Comparison of ENCODE assay signal across 1 cellular context in the genomic region with DNA sequence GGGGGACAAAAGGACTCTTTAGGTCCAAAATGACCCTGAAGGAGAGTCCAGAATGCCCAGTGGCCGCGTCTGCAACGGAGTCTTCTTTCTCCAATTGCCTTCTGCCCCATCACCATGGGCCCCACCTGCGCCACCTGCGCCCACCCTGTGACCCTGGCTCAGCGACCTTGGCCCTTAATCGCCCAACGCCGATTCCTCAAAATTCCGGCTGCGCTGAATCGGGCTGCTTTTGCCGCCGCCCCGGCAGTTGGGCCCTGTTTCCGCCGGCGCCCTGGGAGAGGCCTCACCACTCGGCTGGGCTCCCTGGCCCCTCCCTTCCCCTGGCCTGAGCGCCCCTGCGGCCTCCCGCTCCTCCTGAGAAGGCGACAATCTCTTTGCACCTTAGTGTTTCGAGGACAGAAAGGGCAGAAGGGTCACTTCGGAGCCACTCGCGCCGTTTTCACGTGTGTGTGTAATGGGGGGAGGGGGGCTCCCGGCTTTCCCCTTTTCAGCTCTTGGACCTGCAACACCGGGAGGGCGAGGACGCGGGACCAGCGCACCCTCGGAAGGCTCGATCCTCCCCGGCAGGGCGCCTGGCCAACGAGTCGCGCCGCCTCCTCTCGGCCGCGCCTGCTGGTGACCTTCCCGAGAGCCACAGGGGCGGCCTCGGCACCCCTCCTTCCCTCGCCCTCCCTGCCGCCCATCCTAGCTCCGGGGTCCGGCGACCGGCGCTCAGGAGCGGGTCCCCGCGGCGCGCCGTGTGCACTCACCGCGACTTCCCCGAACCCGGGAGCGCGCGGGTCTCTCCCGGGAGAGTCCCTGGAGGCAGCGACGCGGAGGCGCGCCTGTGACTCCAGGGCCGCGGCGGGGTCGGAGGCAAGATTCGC.
A peak's percentile ranks its signal among the peaks of the same experiment; 100 is the strongest.
TF ChIP-seq lines count a peak whose summit lies in the region.

No MANE protein-coding gene starts in this region.

TF ChIP-seq in H1, 55 proteins besides CTCF, POLR2A, EP300 and RAD21:
- TF ChIP-seq CTBP2 (IDR thresholded peaks at IDR 0.05; ENCODE audit: borderline replicate concordance, insufficient read depth, insufficient read length, low read length): peak; percentile 66
- TF ChIP-seq, protein P1, sequence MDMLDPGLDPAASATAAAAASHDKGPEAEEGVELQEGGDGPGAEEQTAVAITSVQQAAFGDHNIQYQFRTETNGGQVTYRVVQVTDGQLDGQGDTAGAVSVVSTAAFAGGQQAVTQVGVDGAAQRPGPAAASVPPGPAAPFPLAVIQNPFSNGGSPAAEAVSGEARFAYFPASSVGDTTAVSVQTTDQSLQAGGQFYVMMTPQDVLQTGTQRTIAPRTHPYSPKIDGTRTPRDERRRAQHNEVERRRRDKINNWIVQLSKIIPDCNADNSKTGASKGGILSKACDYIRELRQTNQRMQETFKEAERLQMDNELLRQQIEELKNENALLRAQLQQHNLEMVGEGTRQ (IDR thresholded peaks at IDR 0.05; ENCODE audit: low read length): no peak
- no peak for TF ChIP-seq TAF1 (IDR thresholded peaks at IDR 0.05; ENCODE audit: low read depth, low read length)
- TF ChIP-seq KDM4A (IDR thresholded peaks at IDR 0.05; ENCODE audit: low read depth, low read length, severe bottlenecking): peak; percentile 17
- TF ChIP-seq SP2 (IDR thresholded peaks at IDR 0.05; ENCODE audit: low read length): no peak
- TF ChIP-seq HDAC6 (IDR thresholded peaks at IDR 0.05; ENCODE audit: low read depth, low read length): no peak
- TF ChIP-seq SAP30 (IDR thresholded peaks at IDR 0.05; ENCODE audit: insufficient read depth, insufficient replicate concordance, low read length): no peak
- TF ChIP-seq, protein P2, sequence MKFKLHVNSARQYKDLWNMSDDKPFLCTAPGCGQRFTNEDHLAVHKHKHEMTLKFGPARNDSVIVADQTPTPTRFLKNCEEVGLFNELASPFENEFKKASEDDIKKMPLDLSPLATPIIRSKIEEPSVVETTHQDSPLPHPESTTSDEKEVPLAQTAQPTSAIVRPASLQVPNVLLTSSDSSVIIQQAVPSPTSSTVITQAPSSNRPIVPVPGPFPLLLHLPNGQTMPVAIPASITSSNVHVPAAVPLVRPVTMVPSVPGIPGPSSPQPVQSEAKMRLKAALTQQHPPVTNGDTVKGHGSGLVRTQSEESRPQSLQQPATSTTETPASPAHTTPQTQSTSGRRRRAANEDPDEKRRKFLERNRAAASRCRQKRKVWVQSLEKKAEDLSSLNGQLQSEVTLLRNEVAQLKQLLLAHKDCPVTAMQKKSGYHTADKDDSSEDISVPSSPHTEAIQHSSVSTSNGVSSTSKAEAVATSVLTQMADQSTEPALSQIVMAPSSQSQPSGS (IDR thresholded peaks at IDR 0.05; ENCODE audit: low read length): no peak
- TF ChIP-seq RNF2 (IDR thresholded peaks at IDR 0.05; ENCODE audit: borderline replicate concordance, low read depth, low read length, missing control alignments, poor library complexity, severe bottlenecking): peak; percentile 20
- TF ChIP-seq GABPA (IDR thresholded peaks at IDR 0.05; ENCODE audit: borderline replicate concordance, insufficient read depth, low read length): no peak
- TF ChIP-seq EZH2 (IDR thresholded peaks at IDR 0.05; ENCODE audit: low read depth, low read length, severe bottlenecking): no peak
- TF ChIP-seq, protein P3, sequence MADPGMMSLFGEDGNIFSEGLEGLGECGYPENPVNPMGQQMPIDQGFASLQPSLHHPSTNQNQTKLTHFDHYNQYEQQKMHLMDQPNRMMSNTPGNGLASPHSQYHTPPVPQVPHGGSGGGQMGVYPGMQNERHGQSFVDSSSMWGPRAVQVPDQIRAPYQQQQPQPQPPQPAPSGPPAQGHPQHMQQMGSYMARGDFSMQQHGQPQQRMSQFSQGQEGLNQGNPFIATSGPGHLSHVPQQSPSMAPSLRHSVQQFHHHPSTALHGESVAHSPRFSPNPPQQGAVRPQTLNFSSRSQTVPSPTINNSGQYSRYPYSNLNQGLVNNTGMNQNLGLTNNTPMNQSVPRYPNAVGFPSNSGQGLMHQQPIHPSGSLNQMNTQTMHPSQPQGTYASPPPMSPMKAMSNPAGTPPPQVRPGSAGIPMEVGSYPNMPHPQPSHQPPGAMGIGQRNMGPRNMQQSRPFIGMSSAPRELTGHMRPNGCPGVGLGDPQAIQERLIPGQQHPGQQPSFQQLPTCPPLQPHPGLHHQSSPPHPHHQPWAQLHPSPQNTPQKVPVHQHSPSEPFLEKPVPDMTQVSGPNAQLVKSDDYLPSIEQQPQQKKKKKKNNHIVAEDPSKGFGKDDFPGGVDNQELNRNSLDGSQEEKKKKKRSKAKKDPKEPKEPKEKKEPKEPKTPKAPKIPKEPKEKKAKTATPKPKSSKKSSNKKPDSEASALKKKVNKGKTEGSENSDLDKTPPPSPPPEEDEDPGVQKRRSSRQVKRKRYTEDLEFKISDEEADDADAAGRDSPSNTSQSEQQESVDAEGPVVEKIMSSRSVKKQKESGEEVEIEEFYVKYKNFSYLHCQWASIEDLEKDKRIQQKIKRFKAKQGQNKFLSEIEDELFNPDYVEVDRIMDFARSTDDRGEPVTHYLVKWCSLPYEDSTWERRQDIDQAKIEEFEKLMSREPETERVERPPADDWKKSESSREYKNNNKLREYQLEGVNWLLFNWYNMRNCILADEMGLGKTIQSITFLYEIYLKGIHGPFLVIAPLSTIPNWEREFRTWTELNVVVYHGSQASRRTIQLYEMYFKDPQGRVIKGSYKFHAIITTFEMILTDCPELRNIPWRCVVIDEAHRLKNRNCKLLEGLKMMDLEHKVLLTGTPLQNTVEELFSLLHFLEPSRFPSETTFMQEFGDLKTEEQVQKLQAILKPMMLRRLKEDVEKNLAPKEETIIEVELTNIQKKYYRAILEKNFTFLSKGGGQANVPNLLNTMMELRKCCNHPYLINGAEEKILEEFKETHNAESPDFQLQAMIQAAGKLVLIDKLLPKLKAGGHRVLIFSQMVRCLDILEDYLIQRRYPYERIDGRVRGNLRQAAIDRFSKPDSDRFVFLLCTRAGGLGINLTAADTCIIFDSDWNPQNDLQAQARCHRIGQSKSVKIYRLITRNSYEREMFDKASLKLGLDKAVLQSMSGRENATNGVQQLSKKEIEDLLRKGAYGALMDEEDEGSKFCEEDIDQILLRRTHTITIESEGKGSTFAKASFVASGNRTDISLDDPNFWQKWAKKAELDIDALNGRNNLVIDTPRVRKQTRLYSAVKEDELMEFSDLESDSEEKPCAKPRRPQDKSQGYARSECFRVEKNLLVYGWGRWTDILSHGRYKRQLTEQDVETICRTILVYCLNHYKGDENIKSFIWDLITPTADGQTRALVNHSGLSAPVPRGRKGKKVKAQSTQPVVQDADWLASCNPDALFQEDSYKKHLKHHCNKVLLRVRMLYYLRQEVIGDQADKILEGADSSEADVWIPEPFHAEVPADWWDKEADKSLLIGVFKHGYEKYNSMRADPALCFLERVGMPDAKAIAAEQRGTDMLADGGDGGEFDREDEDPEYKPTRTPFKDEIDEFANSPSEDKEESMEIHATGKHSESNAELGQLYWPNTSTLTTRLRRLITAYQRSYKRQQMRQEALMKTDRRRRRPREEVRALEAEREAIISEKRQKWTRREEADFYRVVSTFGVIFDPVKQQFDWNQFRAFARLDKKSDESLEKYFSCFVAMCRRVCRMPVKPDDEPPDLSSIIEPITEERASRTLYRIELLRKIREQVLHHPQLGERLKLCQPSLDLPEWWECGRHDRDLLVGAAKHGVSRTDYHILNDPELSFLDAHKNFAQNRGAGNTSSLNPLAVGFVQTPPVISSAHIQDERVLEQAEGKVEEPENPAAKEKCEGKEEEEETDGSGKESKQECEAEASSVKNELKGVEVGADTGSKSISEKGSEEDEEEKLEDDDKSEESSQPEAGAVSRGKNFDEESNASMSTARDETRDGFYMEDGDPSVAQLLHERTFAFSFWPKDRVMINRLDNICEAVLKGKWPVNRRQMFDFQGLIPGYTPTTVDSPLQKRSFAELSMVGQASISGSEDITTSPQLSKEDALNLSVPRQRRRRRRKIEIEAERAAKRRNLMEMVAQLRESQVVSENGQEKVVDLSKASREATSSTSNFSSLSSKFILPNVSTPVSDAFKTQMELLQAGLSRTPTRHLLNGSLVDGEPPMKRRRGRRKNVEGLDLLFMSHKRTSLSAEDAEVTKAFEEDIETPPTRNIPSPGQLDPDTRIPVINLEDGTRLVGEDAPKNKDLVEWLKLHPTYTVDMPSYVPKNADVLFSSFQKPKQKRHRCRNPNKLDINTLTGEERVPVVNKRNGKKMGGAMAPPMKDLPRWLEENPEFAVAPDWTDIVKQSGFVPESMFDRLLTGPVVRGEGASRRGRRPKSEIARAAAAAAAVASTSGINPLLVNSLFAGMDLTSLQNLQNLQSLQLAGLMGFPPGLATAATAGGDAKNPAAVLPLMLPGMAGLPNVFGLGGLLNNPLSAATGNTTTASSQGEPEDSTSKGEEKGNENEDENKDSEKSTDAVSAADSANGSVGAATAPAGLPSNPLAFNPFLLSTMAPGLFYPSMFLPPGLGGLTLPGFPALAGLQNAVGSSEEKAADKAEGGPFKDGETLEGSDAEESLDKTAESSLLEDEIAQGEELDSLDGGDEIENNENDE (IDR thresholded peaks at IDR 0.05; ENCODE audit: insufficient replicate concordance, low read length): no peak
- no peak for TF ChIP-seq SRF (IDR thresholded peaks at IDR 0.05; ENCODE audit: low read depth, low read length)
- TF ChIP-seq KDM5A (IDR thresholded peaks at IDR 0.05; ENCODE audit: low read length): no peak
- no peak for TF ChIP-seq TCF12 (IDR thresholded peaks at IDR 0.05; ENCODE audit: low read depth, low read length)
- 0 out of 2 replicates have a peak, but pooled peaks have one; percentile 31 for TF ChIP-seq RBBP5 (IDR thresholded peaks at IDR 0.05; ENCODE audit: borderline replicate concordance, low read depth, low read length)
- TF ChIP-seq MAFK (IDR thresholded peaks at IDR 0.05; ENCODE audit: low read depth, low read length): no peak
- peak; percentile 68; the same call in 1 of the 2 replicates for TF ChIP-seq EGR1 (IDR thresholded peaks at IDR 0.05; ENCODE audit: borderline replicate concordance, low read depth, low read length)
TF ChIP-seq in H1: peak in this region for 5.
